3 cellular contexts compared by ENCODE assay signal in genomic region chr7:116355423-116355765, GRCh38.
TF ChIP-seq lines count a peak whose summit lies in the region.

No MANE protein-coding gene starts in this region.

TF ChIP-seq in liver, 16 proteins besides CTCF, POLR2A, EP300 and RAD21 (continued from another document):
- TF ChIP-seq EGR1 (IDR thresholded peaks at IDR 0.05; ENCODE audit: low read depth in 2 of 2) = no peak
- TF ChIP-seq HNF4A (conservative IDR thresholded peaks at IDR 0.05) = no peak
- no peak for TF ChIP-seq ATF3 (IDR thresholded peaks at IDR 0.05)
- no peak for TF ChIP-seq YY1 (IDR thresholded peaks at IDR 0.05)
- no peak for TF ChIP-seq ZBTB33 (IDR thresholded peaks at IDR 0.05)
- no peak for TF ChIP-seq GABPA (IDR thresholded peaks at IDR 0.05 in 1 of 2, conservative IDR thresholded peaks at IDR 0.05 in 1 of 2)
- TF ChIP-seq FOXA2 (IDR thresholded peaks at IDR 0.05) = no peak
- no peak for TF ChIP-seq FOXA1 (IDR thresholded peaks at IDR 0.05)
- no peak for TF ChIP-seq JUND (IDR thresholded peaks at IDR 0.05)
- no peak for TF ChIP-seq RXRA (IDR thresholded peaks at IDR 0.05)
- TF ChIP-seq REST (IDR thresholded peaks at IDR 0.05) = no peak
- no peak for TF ChIP-seq HNF4G (IDR thresholded peaks at IDR 0.05)

TF ChIP-seq in HepG2, 621 proteins besides CTCF, POLR2A, EP300 and RAD21:
- TF ChIP-seq ATF2 (CRISPR knock-in tag; IDR thresholded peaks at IDR 0.05) = no peak

TF ChIP-seq in WTC11, 78 proteins besides CTCF, POLR2A, EP300 and RAD21 (continued from another document):
- TF ChIP-seq ATF2 (CRISPR knock-in tag; IDR thresholded peaks at IDR 0.05; ENCODE audit: borderline replicate concordance, low read depth) = no peak
- TF ChIP-seq IRF1 (CRISPR knock-in tag; IDR thresholded peaks at IDR 0.05) = no peak
- TF ChIP-seq SP1 (CRISPR knock-in tag; conservative IDR thresholded peaks at IDR 0.05) = no peak
- TF ChIP-seq MLX (CRISPR knock-in tag; IDR thresholded peaks at IDR 0.05) = no peak
- TF ChIP-seq USF2 (CRISPR knock-in tag; IDR thresholded peaks at IDR 0.05) = no peak
- no peak for TF ChIP-seq ZNF219 (CRISPR knock-in tag; IDR thresholded peaks at IDR 0.05; ENCODE audit: borderline replicate concordance)
- no peak for TF ChIP-seq HMGA2 (CRISPR knock-in tag; IDR thresholded peaks at IDR 0.05)
- no peak for TF ChIP-seq ZNF232 (CRISPR knock-in tag; IDR thresholded peaks at IDR 0.05)
- TF ChIP-seq PRDM15 (CRISPR knock-in tag; IDR thresholded peaks at IDR 0.05) = no peak
- no peak for TF ChIP-seq FOXP4 (CRISPR knock-in tag; IDR thresholded peaks at IDR 0.05)
- no peak for TF ChIP-seq ATF3 (CRISPR knock-in tag; conservative IDR thresholded peaks at IDR 0.05)
- TF ChIP-seq ZNF317 (CRISPR knock-in tag; IDR thresholded peaks at IDR 0.05; ENCODE audit: borderline replicate concordance, low read depth) = no peak
- no peak for TF ChIP-seq CREM (CRISPR knock-in tag; IDR thresholded peaks at IDR 0.05)
TF ChIP-seq in WTC11: peak in this region for 0.
